9 cellular contexts compared by ENCODE assay signal in genomic region chr2:12008425-12009061, GRCh38.
DNase-seq lines count a peak whose midpoint lies in the region; ATAC-seq and TF ChIP-seq lines count a peak whose summit lies in the region.
"Had no signal": no experiment of that assay in that cellular context is flagged by ENCODE, and none has a peak within 500 bp of the region (broad histone marks: within the 10 kb centered on the region; RNA-seq: fewer than 3 reads in every experiment).

No MANE protein-coding gene starts in this region.

- H3K9me3 ChIP-seq in BE2C (no peaks in the 10 kb centered on the region), testis (no peaks in the 10 kb centered on the region)

- no peak overlapping the region for H3K4me3 ChIP-seq in epithelial cell of esophagus (ENCODE audit: low read length)
- no peak overlapping the region for H3K4me3 ChIP-seq in BE2C (ENCODE audit: low read depth, low read length)
- H3K4me3 ChIP-seq in testis = no peak overlapping the region

- ATAC-seq in GM18505 (IDR thresholded peaks at IDR 0.05; ENCODE audit: unreplicated experiment) = peak; percentile 62
- ATAC-seq in GM21825 (IDR thresholded peaks at IDR 0.05; ENCODE audit: unreplicated experiment) = peak; percentile 69
- no peak for ATAC-seq in omental fat pad (ENCODE audit: low FRiP score)

- H3K27ac ChIP-seq in testis = no peak overlapping the region

- TF ChIP-seq POLR2A in GM18505 (IDR thresholded peaks at IDR 0.05; ENCODE audit: borderline replicate concordance, extremely low read depth, insufficient read depth, insufficient read length) = no peak
- TF ChIP-seq POLR2A in testis (IDR thresholded peaks at IDR 0.05) = no peak

- H3K36me3 ChIP-seq in BE2C (no peaks in the 10 kb centered on the region), testis (ENCODE audit: low read depth, missing control alignments) (no peaks in the 10 kb centered on the region)

- H3K27me3 ChIP-seq in BE2C (no peaks in the 10 kb centered on the region), testis (no peaks in the 10 kb centered on the region)

- TF ChIP-seq CTCF in epithelial cell of esophagus (IDR thresholded peaks at IDR 0.05; ENCODE audit: insufficient read depth, low read depth, low read length, missing control alignments) (no peak), omental fat pad (IDR thresholded peaks at IDR 0.05) (no peak), BE2C (IDR thresholded peaks at IDR 0.05; ENCODE audit: low read depth, low read length) (no peak), testis (IDR thresholded peaks at IDR 0.05) (no peak)

- DNase-seq in HS-27A (ENCODE audit: low read depth) = peak; percentile 85
- DNase-seq in epithelial cell of esophagus (ENCODE audit: low read depth) = peak; percentile 47
- no peak for DNase-seq in amniotic stem cell (lab: John Stamatoyannopoulos, UW)
- no peak for DNase-seq in omental fat pad (ENCODE audit: low spot score)
- no peak for DNase-seq in BE2C
- DNase-seq in testis = no peak
- DNase-seq: SHP77 had no signal

- WGBS in testis, 2 donors = 84 to 89% methylated on average over 6 of the region's 6 CpGs

- H3K4me1 ChIP-seq in BE2C = no peaks in the 10 kb centered on the region
- no peaks in the 10 kb centered on the region for H3K4me1 ChIP-seq in testis

- intact Hi-C loops in testis (cut with DNase I; ENCODE audit: low total_unique reads) = no loop called here

Comparison
In these comparisons a context has a peak if more than half of its experiments do, and no peak if none do; other contexts are left out.
1. DNase-seq: peak in HS-27A (single experiment) and epithelial cell of esophagus (single experiment); none in amniotic stem cell (single experiment), omental fat pad (single experiment), BE2C (single experiment) and testis (single experiment).